Comparison of ENCODE assay signal across 1 cellular context in the genomic region with DNA sequence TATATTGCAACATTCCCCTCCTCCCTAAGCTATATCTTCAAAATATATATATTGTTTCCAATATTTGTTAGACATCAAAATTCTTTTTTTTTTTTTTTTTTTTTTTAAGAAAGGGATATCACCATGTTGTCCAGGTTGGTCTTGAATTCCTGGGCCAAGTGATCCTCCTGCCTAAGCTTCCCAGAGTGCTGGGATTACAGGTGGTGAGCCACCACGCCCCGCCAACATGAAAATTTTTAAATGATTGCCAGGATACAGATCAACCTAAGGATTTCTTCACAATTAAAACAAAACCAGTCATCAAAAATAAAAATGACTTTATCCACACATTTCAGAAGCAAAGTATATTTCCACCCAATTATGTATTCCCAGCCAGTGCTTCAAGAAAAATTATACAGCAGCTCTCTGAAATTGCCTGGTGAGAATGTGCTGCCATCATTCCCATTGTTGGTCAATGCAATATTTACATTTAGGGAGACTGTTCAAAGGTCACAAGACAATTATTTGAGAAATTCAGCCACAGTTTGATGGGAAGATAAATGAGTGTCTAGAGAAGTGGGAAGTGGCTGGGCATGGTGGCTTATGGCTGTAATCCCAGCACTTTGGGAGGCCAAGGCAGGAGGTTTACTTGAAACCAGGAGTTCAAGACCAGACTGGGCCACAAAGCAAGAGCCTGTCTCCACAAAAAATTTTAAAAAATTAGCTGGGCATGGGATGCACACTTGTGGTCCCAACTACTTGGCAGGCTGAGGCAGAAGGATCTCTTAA.
TF ChIP-seq lines count a peak whose summit lies in the region.

No MANE protein-coding gene starts in this region.

TF ChIP-seq in K562, 482 proteins besides CTCF, POLR2A, EP300 and RAD21 (continued from another document):
- TF ChIP-seq CTCFL (IDR thresholded peaks at IDR 0.05; ENCODE audit: borderline replicate concordance, insufficient read depth, low read depth, low read length, poor library complexity, severe bottlenecking) (no peak), CGGBP1 (CRISPR knock-in tag; IDR thresholded peaks at IDR 0.05) (no peak), SMAD4 (CRISPR knock-in tag; conservative IDR thresholded peaks at IDR 0.05) (peak; percentile 31; the same call in 1 of the 2 replicates), SMAD2 (IDR thresholded peaks at IDR 0.05; ENCODE audit: low read depth, low read length) (no peak), ZSCAN29 (IDR thresholded peaks at IDR 0.05) (no peak), ZNF57 (CRISPR knock-in tag; IDR thresholded peaks at IDR 0.05) (no peak), ZNF507 (tag; conservative IDR thresholded peaks at IDR 0.05) (no peak), ZNF740 (CRISPR knock-in tag; IDR thresholded peaks at IDR 0.05) (no peak), ZNF740 (tag; IDR thresholded peaks at IDR 0.05) (no peak), AFF4 (CRISPR knock-in tag; IDR thresholded peaks at IDR 0.05) (no peak), LEF1 (IDR thresholded peaks at IDR 0.05) (no peak), ZNF639 (CRISPR knock-in tag; conservative IDR thresholded peaks at IDR 0.05 in 1 of 2, IDR thresholded peaks at IDR 0.05 in 1 of 2) (no peak), PHB2 (IDR thresholded peaks at IDR 0.05; ENCODE audit: low read depth) (no peak), ETS2 (tag; IDR thresholded peaks at IDR 0.05; ENCODE audit: borderline replicate concordance, poor library complexity, severe bottlenecking) (no peak), FOXA3 (CRISPR knock-in tag; conservative IDR thresholded peaks at IDR 0.05 in 1 of 2, IDR thresholded peaks at IDR 0.05 in 1 of 2) (peak in 1 of 2 experiments; percentile 83; a peak in 2 of 4 replicates), ZNF778 (CRISPR knock-in tag; IDR thresholded peaks at IDR 0.05) (no peak), MAFK (IDR thresholded peaks at IDR 0.05; ENCODE audit: low read length) (no peak), E2F8 (IDR thresholded peaks at IDR 0.05; ENCODE audit: low read depth, partially characterized antibody) (no peak), SOX6 (IDR thresholded peaks at IDR 0.05) (peak; percentile 24; the same call in 1 of the 2 replicates)
- TF ChIP-seq, protein P1, sequence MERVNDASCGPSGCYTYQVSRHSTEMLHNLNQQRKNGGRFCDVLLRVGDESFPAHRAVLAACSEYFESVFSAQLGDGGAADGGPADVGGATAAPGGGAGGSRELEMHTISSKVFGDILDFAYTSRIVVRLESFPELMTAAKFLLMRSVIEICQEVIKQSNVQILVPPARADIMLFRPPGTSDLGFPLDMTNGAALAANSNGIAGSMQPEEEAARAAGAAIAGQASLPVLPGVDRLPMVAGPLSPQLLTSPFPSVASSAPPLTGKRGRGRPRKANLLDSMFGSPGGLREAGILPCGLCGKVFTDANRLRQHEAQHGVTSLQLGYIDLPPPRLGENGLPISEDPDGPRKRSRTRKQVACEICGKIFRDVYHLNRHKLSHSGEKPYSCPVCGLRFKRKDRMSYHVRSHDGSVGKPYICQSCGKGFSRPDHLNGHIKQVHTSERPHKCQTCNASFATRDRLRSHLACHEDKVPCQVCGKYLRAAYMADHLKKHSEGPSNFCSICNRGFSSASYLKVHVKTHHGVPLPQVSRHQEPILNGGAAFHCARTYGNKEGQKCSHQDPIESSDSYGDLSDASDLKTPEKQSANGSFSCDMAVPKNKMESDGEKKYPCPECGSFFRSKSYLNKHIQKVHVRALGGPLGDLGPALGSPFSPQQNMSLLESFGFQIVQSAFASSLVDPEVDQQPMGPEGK (CRISPR knock-in tag; IDR thresholded peaks at IDR 0.05; ENCODE audit: borderline replicate concordance), result no peak
- TF ChIP-seq, protein P2, sequence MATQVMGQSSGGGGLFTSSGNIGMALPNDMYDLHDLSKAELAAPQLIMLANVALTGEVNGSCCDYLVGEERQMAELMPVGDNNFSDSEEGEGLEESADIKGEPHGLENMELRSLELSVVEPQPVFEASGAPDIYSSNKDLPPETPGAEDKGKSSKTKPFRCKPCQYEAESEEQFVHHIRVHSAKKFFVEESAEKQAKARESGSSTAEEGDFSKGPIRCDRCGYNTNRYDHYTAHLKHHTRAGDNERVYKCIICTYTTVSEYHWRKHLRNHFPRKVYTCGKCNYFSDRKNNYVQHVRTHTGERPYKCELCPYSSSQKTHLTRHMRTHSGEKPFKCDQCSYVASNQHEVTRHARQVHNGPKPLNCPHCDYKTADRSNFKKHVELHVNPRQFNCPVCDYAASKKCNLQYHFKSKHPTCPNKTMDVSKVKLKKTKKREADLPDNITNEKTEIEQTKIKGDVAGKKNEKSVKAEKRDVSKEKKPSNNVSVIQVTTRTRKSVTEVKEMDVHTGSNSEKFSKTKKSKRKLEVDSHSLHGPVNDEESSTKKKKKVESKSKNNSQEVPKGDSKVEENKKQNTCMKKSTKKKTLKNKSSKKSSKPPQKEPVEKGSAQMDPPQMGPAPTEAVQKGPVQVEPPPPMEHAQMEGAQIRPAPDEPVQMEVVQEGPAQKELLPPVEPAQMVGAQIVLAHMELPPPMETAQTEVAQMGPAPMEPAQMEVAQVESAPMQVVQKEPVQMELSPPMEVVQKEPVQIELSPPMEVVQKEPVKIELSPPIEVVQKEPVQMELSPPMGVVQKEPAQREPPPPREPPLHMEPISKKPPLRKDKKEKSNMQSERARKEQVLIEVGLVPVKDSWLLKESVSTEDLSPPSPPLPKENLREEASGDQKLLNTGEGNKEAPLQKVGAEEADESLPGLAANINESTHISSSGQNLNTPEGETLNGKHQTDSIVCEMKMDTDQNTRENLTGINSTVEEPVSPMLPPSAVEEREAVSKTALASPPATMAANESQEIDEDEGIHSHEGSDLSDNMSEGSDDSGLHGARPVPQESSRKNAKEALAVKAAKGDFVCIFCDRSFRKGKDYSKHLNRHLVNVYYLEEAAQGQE (CRISPR knock-in tag; IDR thresholded peaks at IDR 0.05; ENCODE audit: low read depth), result no peak
- TF ChIP-seq, protein P3, sequence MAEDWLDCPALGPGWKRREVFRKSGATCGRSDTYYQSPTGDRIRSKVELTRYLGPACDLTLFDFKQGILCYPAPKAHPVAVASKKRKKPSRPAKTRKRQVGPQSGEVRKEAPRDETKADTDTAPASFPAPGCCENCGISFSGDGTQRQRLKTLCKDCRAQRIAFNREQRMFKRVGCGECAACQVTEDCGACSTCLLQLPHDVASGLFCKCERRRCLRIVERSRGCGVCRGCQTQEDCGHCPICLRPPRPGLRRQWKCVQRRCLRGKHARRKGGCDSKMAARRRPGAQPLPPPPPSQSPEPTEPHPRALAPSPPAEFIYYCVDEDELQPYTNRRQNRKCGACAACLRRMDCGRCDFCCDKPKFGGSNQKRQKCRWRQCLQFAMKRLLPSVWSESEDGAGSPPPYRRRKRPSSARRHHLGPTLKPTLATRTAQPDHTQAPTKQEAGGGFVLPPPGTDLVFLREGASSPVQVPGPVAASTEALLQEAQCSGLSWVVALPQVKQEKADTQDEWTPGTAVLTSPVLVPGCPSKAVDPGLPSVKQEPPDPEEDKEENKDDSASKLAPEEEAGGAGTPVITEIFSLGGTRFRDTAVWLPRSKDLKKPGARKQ (CRISPR knock-in tag; IDR thresholded peaks at IDR 0.05), result no peak
